ENCODE assay signal across 16 cellular contexts in genomic region chr1:167488786-167489185, GRCh38. TPM values are rescaled to one million over a fixed set of nuclear protein-coding genes. Genes with fewer than 3 reads are reported as not detected.
DNase-seq lines count a peak whose midpoint lies in the region; ATAC-seq and TF ChIP-seq lines count a peak whose summit lies in the region.
"Had no signal": no experiment of that assay in that cellular context is flagged by ENCODE, and none has a peak within 500 bp of the region (broad histone marks: within the 10 kb centered on the region; RNA-seq: fewer than 3 reads in every experiment).

No MANE protein-coding gene starts in this region.

- no peaks in the 10 kb centered on the region for H3K27me3 ChIP-seq in CD4-positive, CD25-positive, alpha-beta regulatory T cell (ENCODE audit: control insufficient read depth, insufficient read depth, low read length)
- H3K27me3 ChIP-seq in WERI-Rb-1 (ENCODE audit: insufficient read depth, low read depth, severe bottlenecking) = no peaks in the 10 kb centered on the region
- H3K27me3 ChIP-seq: BLaER1 treated with 17β-estradiol and CSF1 and Interleukin-3, amounts not matched to agents 10 nM and 100 nM; SJSA1; testis had no signal

- H3K4me3 ChIP-seq in CD4-positive, CD25-positive, alpha-beta regulatory T cell (ENCODE audit: low read depth, low read length) = peak overlapping the region; percentile 56
- no peak overlapping the region for H3K4me3 ChIP-seq in WERI-Rb-1 (ENCODE audit: low read depth, low read length)
- H3K4me3 ChIP-seq: BLaER1 treated with 17β-estradiol and CSF1 and Interleukin-3, amounts not matched to agents 10 nM and 100 nM; SJSA1; testis had no signal

- peak overlapping the region; percentile 83 to 94 (median 94) for H3K27ac Mint-ChIP-seq in CD4-positive, CD25-positive, alpha-beta regulatory T cell

- no peak for TF ChIP-seq CTCF in WERI-Rb-1 (IDR thresholded peaks at IDR 0.05; ENCODE audit: low read depth, low read length)

- in situ Hi-C loops in G401 (cut with HindIII; ENCODE audit: low sequenced_read_pairs) = no loop called here

- no peaks in the 10 kb centered on the region for H3K9me3 Mint-ChIP-seq in CD4-positive, CD25-positive, alpha-beta regulatory T cell

- no peaks in the 10 kb centered on the region for H3K9me3 ChIP-seq in CD4-positive, CD25-positive, alpha-beta regulatory T cell (ENCODE audit: control insufficient read depth in 2 of 2, low read length in 2 of 2)
- no peaks in the 10 kb centered on the region for H3K9me3 ChIP-seq in WERI-Rb-1 (ENCODE audit: severe bottlenecking)
- H3K9me3 ChIP-seq: BLaER1 treated with 17β-estradiol and CSF1 and Interleukin-3, amounts not matched to agents 10 nM and 100 nM; SJSA1; testis had no signal

- H3K4me3 Mint-ChIP-seq in CD4-positive, CD25-positive, alpha-beta regulatory T cell = peak overlapping the region; percentile 76 to 91 (median 82)

- H3K27me3 Mint-ChIP-seq in CD4-positive, CD25-positive, alpha-beta regulatory T cell = peaks cover 5% of the 10 kb centered on the region

- DNase-seq in CD4-positive, CD25-positive, alpha-beta regulatory T cell = no peak
- DNase-seq in G401 (ENCODE audit: low spot score) = peak; percentile 55
- DNase-seq in WERI-Rb-1 = peak; percentile 8
- DNase-seq in SK-N-DZ (ENCODE audit: low spot score) = no peak
- DNase-seq in HT-29 (ENCODE audit: low spot score) = no peak
- DNase-seq: amygdala, dermis blood vessel endothelial cell, NCI-H69, testis had no signal

- peaks cover 95% of the 10 kb centered on the region for H3K4me1 ChIP-seq in CD4-positive, CD25-positive, alpha-beta regulatory T cell (ENCODE audit: control insufficient read depth, insufficient read depth, low read length, poor library complexity, severe bottlenecking)
- H3K4me1 ChIP-seq: BLaER1 treated with 17β-estradiol and CSF1 and Interleukin-3, amounts not matched to agents 10 nM and 100 nM; SJSA1; testis had no signal

- peaks cover 32 to 98% (median 79%) of the 10 kb centered on the region in 4 donors for H3K4me1 Mint-ChIP-seq in CD4-positive, CD25-positive, alpha-beta regulatory T cell

- H3K36me3 Mint-ChIP-seq in CD4-positive, CD25-positive, alpha-beta regulatory T cell = peaks cover 45% of the 10 kb centered on the region

- ATAC-seq in CD4-positive, CD25-positive, alpha-beta regulatory T cell (ENCODE audit: low read depth in 2 of 2) = no peak
- ATAC-seq in esophagus mucosa (peak; percentile 38), HG02884 (IDR thresholded peaks at IDR 0.05; ENCODE audit: unreplicated experiment) (no peak), GM19324 (IDR thresholded peaks at IDR 0.05; ENCODE audit: low FRiP score, unreplicated experiment) (no peak)

- H3K27ac ChIP-seq in CD4-positive, CD25-positive, alpha-beta regulatory T cell (ENCODE audit: insufficient read depth, low read length, poor library complexity, severe bottlenecking) = peak overlapping the region; percentile 78
- no peak overlapping the region for H3K27ac ChIP-seq in WERI-Rb-1
- H3K27ac ChIP-seq: BLaER1 treated with 17β-estradiol and CSF1 and Interleukin-3, amounts not matched to agents 10 nM and 100 nM; SJSA1; testis had no signal

- peaks cover 28% of the 10 kb centered on the region for H3K36me3 ChIP-seq in CD4-positive, CD25-positive, alpha-beta regulatory T cell (ENCODE audit: control insufficient read depth, insufficient read depth, low read length)
- no peaks in the 10 kb centered on the region for H3K36me3 ChIP-seq in WERI-Rb-1
- H3K36me3 ChIP-seq: BLaER1 treated with 17β-estradiol and CSF1 and Interleukin-3, amounts not matched to agents 10 nM and 100 nM; SJSA1 had no signal

RNA-seq across cellular contexts. Expression of gene CD247, which starts 29.5 kb away (rescaled TPM):
- total RNA-seq in CD4-positive, CD25-positive, alpha-beta regulatory T cell = 410 TPM
- 100 to 1,000 TPM; 412 to 718 (median 486) TPM for polyA plus RNA-seq in CD4-positive, CD25-positive, alpha-beta regulatory T cell
- total RNA-seq in G401 (2014; rRNA removed; shearing (Covaris generic)) = 9.3 and 11.3 TPM in 2 replicates
- 0.80 TPM for total RNA-seq in esophagus mucosa
- polyA plus RNA-seq in SK-N-DZ (2014; cell fraction: cytosol; rRNA removed) = 2.5 and 3.6 TPM in 2 replicates
- polyA plus RNA-seq in SK-N-DZ (2014; cell fraction: nucleus; rRNA removed) = 2.0 and 2.1 TPM in 2 replicates
- total RNA-seq in HT-29 (2014; rRNA removed; shearing (Covaris generic)) = not detected in 2 replicates
- total RNA-seq: dermis blood vessel endothelial cell, fibroblast of villous mesenchyme, kidney epithelial cell, SJSA1 had no signal

Comparison
In these comparisons a context has a peak if more than half of its experiments do, and no peak if none do; other contexts are left out.
1. DNase-seq: peak in G401 (single experiment) and WERI-Rb-1 (single experiment); none in CD4-positive, CD25-positive, alpha-beta regulatory T cell (0 of 3), SK-N-DZ (single experiment) and HT-29 (single experiment).
2. RNA of gene CD247, which starts 29.5 kb away (total RNA-seq): 410 TPM in CD4-positive, CD25-positive, alpha-beta regulatory T cell (single experiment); 9.3 to 11.3 TPM in G401, 0.80 TPM in esophagus mucosa (single experiment) and not detected in HT-29; every median in the first group is over 10 times any median in the second.